In genomic region chrY:10993955-10994354, GRCh38 we compare ENCODE assay signal across 36 cellular contexts.
"Had no signal": no experiment of that assay in that cellular context is flagged by ENCODE, and none has a peak within 500 bp of the region (broad histone marks: within the 10 kb centered on the region; RNA-seq: fewer than 3 reads in every experiment).

No MANE protein-coding gene starts in this region.

- H3K36me3 ChIP-seq: ascending aorta, cardiac muscle cell had no signal

- H3K4me3 ChIP-seq: ascending aorta, cardiac muscle cell had no signal

- H3K4me1 ChIP-seq: ascending aorta had no signal

- H3K27ac Mint-ChIP-seq: activated B cell treated with CpG ODN at 0.5 μM for 24 hours; activated CD4-positive, alpha-beta memory T cell treated with anti-CD3 and anti-CD28 coated beads for 36 hours; activated CD4-positive, alpha-beta T cell treated with anti-CD3 and anti-CD28 coated beads, Interleukin-2, amount 10 ng/mL, durations not matched to agents 24 days and 14 days; activated CD8-positive, alpha-beta T cell treated with anti-CD3 and anti-CD28 coated beads for 36 hours; activated naive CD4-positive, alpha-beta T cell treated with anti-CD3 and anti-CD28 coated beads for 36 hours; activated naive CD4-positive, alpha-beta T cell treated with anti-CD3 and anti-CD28 coated beads, Interleukin-2, amount 50 U/mL, for 72 hours; activated naive CD8-positive, alpha-beta T cell treated with anti-CD3 and anti-CD28 coated beads for 36 hours; activated T-cell treated with anti-CD3 and anti-CD28 coated beads, Interleukin-2, amount 50 U/mL, for 72 hours; activated T-helper 1 cell treated with anti-CD3 and anti-CD28 coated beads, Interleukin-12 subunit alpha, Interleukin-12 subunit beta, Interleukin-2, Interleukin-4 antibody, amounts not matched to agents 30 ng/mL and 10 ng/mL and 1 ng/mL, durations not matched to agents 14 hours and 24 hours and 36 hours; activated T-helper 17 cell treated with anti-CD3 and anti-CD28 coated beads, Interleukin-2, amount 50 U/mL, for 72 hours; brain; T-helper 1 cell treated with Interleukin-12 subunit alpha and Interleukin-12 subunit beta and Interleukin-4 antibody, amounts not matched to agents 30 μg/mL and 1 μg/mL, for 36 hours; T-helper 2 cell treated with Interferon-gamma antibody and Interleukin-4, amounts not matched to agents 5 μg/mL and 100 μg/mL, for 36 hours had no signal

- H3K4me3 Mint-ChIP-seq: activated B cell treated with CpG ODN at 0.5 μM for 24 hours; activated CD4-positive, alpha-beta memory T cell treated with anti-CD3 and anti-CD28 coated beads for 36 hours; activated CD4-positive, alpha-beta T cell treated with anti-CD3 and anti-CD28 coated beads, Interleukin-2, amount 10 ng/mL, durations not matched to agents 24 days and 14 days; activated CD8-positive, alpha-beta T cell treated with anti-CD3 and anti-CD28 coated beads for 36 hours; activated naive CD4-positive, alpha-beta T cell treated with anti-CD3 and anti-CD28 coated beads for 36 hours; activated naive CD8-positive, alpha-beta T cell treated with anti-CD3 and anti-CD28 coated beads for 36 hours; activated T-cell treated with anti-CD3 and anti-CD28 coated beads, Interleukin-2, amount 50 U/mL, for 4 hours; activated T-cell treated with anti-CD3 and anti-CD28 coated beads, Interleukin-2, amount 50 U/mL, for 72 hours; activated T-helper 1 cell treated with anti-CD3 and anti-CD28 coated beads, Interleukin-12 subunit alpha, Interleukin-12 subunit beta, Interleukin-2, Interleukin-4 antibody, amounts not matched to agents 30 ng/mL and 10 ng/mL and 1 ng/mL, durations not matched to agents 14 hours and 24 hours and 36 hours; activated T-helper 17 cell treated with anti-CD3 and anti-CD28 coated beads, Interleukin-2, amount 50 U/mL, for 72 hours; brain; central memory CD8-positive, alpha-beta T cell; T-helper 1 cell treated with Interleukin-12 subunit alpha and Interleukin-12 subunit beta and Interleukin-4 antibody, amounts not matched to agents 30 μg/mL and 1 μg/mL, for 36 hours; T-helper 2 cell treated with Interferon-gamma antibody and Interleukin-4, amounts not matched to agents 5 μg/mL and 100 μg/mL, for 36 hours had no signal

- H3K4me1 Mint-ChIP-seq: activated B cell treated with CpG ODN at 0.5 μM for 24 hours; activated CD4-positive, alpha-beta T cell treated with anti-CD3 and anti-CD28 coated beads, Interleukin-2, amount 10 ng/mL, durations not matched to agents 24 days and 14 days; activated naive CD8-positive, alpha-beta T cell treated with anti-CD3 and anti-CD28 coated beads for 36 hours; activated T-helper 17 cell treated with anti-CD3 and anti-CD28 coated beads, Interleukin-2, amount 50 U/mL, for 72 hours; brain; central memory CD8-positive, alpha-beta T cell had no signal

- H3K27me3 Mint-ChIP-seq: activated B cell treated with CpG ODN at 0.5 μM for 24 hours; activated CD4-positive, alpha-beta memory T cell treated with anti-CD3 and anti-CD28 coated beads for 36 hours; activated CD4-positive, alpha-beta T cell treated with anti-CD3 and anti-CD28 coated beads, Interleukin-2, amount 10 ng/mL, durations not matched to agents 24 days and 14 days; activated CD8-positive, alpha-beta T cell treated with anti-CD3 and anti-CD28 coated beads for 36 hours; activated naive CD8-positive, alpha-beta T cell treated with anti-CD3 and anti-CD28 coated beads for 36 hours; activated T-helper 17 cell treated with anti-CD3 and anti-CD28 coated beads, Interleukin-2, amount 50 U/mL, for 72 hours; brain; central memory CD8-positive, alpha-beta T cell had no signal

- H3K27ac ChIP-seq: ascending aorta, cardiac muscle cell, VCaP had no signal

- H3K9me3 ChIP-seq: ascending aorta had no signal

- ATAC-seq: activated CD8-positive, alpha-beta T cell treated with anti-CD3 and anti-CD28 coated beads for 36 hours; activated naive CD4-positive, alpha-beta T cell treated with anti-CD3 and anti-CD28 coated beads, Interleukin-2, amount 50 U/mL, for 72 hours; activated T-cell treated with anti-CD3 and anti-CD28 coated beads, Interleukin-2, amount 50 U/mL, for 4 hours; activated T-cell treated with anti-CD3 and anti-CD28 coated beads, Interleukin-2, amount 50 U/mL, for 72 hours; activated T-helper 17 cell treated with anti-CD3 and anti-CD28 coated beads, Interleukin-2, amount 50 U/mL, for 72 hours had no signal

- H3K27me3 ChIP-seq: ascending aorta, cardiac muscle cell had no signal

- H3K36me3 Mint-ChIP-seq: activated CD4-positive, alpha-beta memory T cell treated with anti-CD3 and anti-CD28 coated beads for 36 hours; brain had no signal

- DNase-seq: activated B cell treated with CpG ODN at 0.5 μM for 24 hours; activated CD4-positive, alpha-beta memory T cell treated with anti-CD3 and anti-CD28 coated beads for 36 hours; activated CD4-positive, alpha-beta T cell treated with anti-CD3 and anti-CD28 coated beads for 4 hours; activated CD4-positive, alpha-beta T cell treated with anti-CD3 and anti-CD28 coated beads, Interleukin-2, amount 10 ng/mL, durations not matched to agents 24 days and 14 days; activated CD4-positive, alpha-beta T cell treated with anti-CD3 and anti-CD28 coated beads, Interleukin-2, amount 50 U/mL, for 1 hour; activated CD4-positive, alpha-beta T cell treated with anti-CD3 and anti-CD28 coated beads, Interleukin-2, amount 50 U/mL, for 4 hours; activated CD4-positive, CD25-positive, alpha-beta regulatory T cell treated with anti-CD3 and anti-CD28 coated beads, Interleukin-2, amount 50 U/mL, for 72 hours; activated CD8-positive, alpha-beta memory T cell treated with anti-CD3 and anti-CD28 coated beads, Interleukin-2, amount 50 U/mL, for 4 hours; activated CD8-positive, alpha-beta T cell treated with anti-CD3 and anti-CD28 coated beads for 36 hours; activated effector memory CD4-positive, alpha-beta T cell treated with anti-CD3 and anti-CD28 coated beads, Interleukin-2, amount 50 U/mL, for 16 hours; activated gamma-delta T cell treated with Interleukin-2 at 50 U/mL for 16 hours; activated naive CD4-positive, alpha-beta T cell; activated naive CD4-positive, alpha-beta T cell treated with anti-CD3 and anti-CD28 coated beads for 36 hours; activated naive CD4-positive, alpha-beta T cell treated with anti-CD3 and anti-CD28 coated beads, Interleukin-2, amount 50 U/mL, for 16 hours; activated naive CD8-positive, alpha-beta T cell treated with anti-CD3 and anti-CD28 coated beads for 36 hours; activated T-cell treated with anti-CD3 and anti-CD28 coated beads for 4 hours; activated T-cell treated with anti-CD3 and anti-CD28 coated beads, Interleukin-2, amount 50 U/mL, for 1 hour; activated T-cell treated with anti-CD3 and anti-CD28 coated beads, Interleukin-2, amount 50 U/mL, for 4 hours; activated T-cell treated with anti-CD3 and anti-CD28 coated beads, Interleukin-2, amount 50 U/mL, for 72 hours; amygdala; anterior cingulate cortex; caudate nucleus; SW 1271; T-helper 1 cell; T-helper 2 cell; T-helper 9 cell had no signal
